Comparison of ENCODE assay signal across 8 cellular contexts in the genomic region with DNA sequence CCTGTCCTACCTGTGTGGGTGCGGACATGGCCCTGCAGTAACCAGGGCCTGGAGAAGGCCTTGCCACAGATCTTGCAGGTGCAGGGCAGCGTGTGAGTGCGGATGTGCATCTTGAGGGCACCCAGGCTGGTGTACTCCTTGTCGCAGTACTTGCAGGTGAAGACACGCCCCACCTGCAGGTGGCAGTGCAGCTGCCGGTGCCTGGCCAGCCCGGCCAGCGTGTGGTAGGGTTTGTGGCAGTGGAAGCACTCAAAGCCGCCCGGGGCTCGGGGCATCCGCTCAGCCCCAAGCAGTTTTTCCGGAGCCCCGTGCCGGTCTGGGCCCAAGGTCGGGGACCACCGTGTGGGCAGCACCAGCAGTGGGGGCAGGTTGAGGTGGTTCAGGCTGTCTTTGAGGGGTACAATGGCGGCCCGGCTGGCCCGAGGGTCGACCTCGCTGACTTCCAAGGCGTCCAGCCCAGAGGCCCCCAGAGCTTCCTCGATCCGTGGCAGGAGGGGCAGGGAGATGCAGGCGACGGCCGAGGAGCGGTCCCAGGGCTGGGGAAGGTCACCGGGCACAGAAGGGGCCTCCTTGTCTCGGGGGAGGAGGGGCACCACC. TPM values are rescaled to one million over a fixed set of nuclear protein-coding genes. Genes with fewer than 3 reads are reported as not detected.
A peak's percentile ranks its signal among the peaks of the same experiment; 100 is the strongest.
DNase-seq lines count a peak whose midpoint lies in the region; ATAC-seq and TF ChIP-seq lines count a peak whose summit lies in the region.

No MANE protein-coding gene starts in this region.

- intact Hi-C loops in MCF 10A (cut with micrococcal nuclease) (no loop called here), breast epithelium (cut with DNase I; ENCODE audit: low total_unique reads) (no loop called here)

- BruUV-seq in MCF 10A (replicated peaks; lab: Mats Ljungman, UMichigan), result no TSS peak

- no peaks in the 10 kb centered on the region for H3K9me3 Mint-ChIP-seq in MCF 10A (ENCODE audit: unreplicated experiment)
- H3K9me3 Mint-ChIP-seq in neural crest cell, result no peaks in the 10 kb centered on the region

- no peak overlapping the region for H3K27ac Mint-ChIP-seq in MCF 10A (ENCODE audit: low read depth, unreplicated experiment)
- no peak overlapping the region for H3K27ac Mint-ChIP-seq in neural crest cell (ENCODE audit: unreplicated experiment)

- peaks cover 22% of the 10 kb centered on the region for H3K27me3 Mint-ChIP-seq in MCF 10A (ENCODE audit: insufficient read depth, unreplicated experiment)
- H3K27me3 Mint-ChIP-seq in neural crest cell (ENCODE audit: low read depth), result peaks cover 39% of the 10 kb centered on the region

- peaks cover 4 to 45% of the 10 kb centered on the region in 2 donors for H3K27me3 ChIP-seq in breast epithelium
- no peaks in the 10 kb centered on the region for H3K27me3 ChIP-seq in brain microvascular endothelial cell (replicated peaks)

- H3K4me3 Mint-ChIP-seq in MCF 10A (ENCODE audit: unreplicated experiment), result no peak overlapping the region
- no peak overlapping the region for H3K4me3 Mint-ChIP-seq in neural crest cell

- no peaks in the 10 kb centered on the region for H3K9me3 ChIP-seq in breast epithelium

- DNase-seq in MCF 10A (ENCODE audit: unreplicated experiment), result peak; percentile 34
- no peak for DNase-seq in breast epithelium (ENCODE audit: low spot score in 2 of 2)
- peak; percentile 2 for DNase-seq in NOMO-1 treated with dmso at 0.1 percent for 144 hours (lab: John Stamatoyannopoulos, UW; ENCODE audit: unreplicated experiment)
- DNase-seq in brain microvascular endothelial cell, result no peak
- no peak for DNase-seq in neural crest cell (ENCODE audit: low read depth, low spot score)

- in situ Hi-C loops in brain microvascular endothelial cell (cut with HindIII; ENCODE audit: low pct_ligation_motif_present, low sequenced_read_pairs), result loop anchor here (10.0 kb wide), 1 partner anchor 104 kb away; a partner anchor contains a TSS

- no peak for TF ChIP-seq POLR2A in breast epithelium (IDR thresholded peaks at IDR 0.05)

- POLR2A ChIA-PET in MCF 10A (lab: Yijun Ruan, JAX), result no interaction called here

- H3K36me3 Mint-ChIP-seq in MCF 10A (ENCODE audit: insufficient read depth, unreplicated experiment) (peaks cover 6% of the 10 kb centered on the region), neural crest cell (ENCODE audit: low read depth) (no peaks in the 10 kb centered on the region)

- CTCF ChIA-PET in MCF 10A (lab: Yijun Ruan, JAX), result no interaction called here

- TF ChIP-seq CTCF in MCF 10A (IDR thresholded peaks at IDR 0.05; ENCODE audit: unreplicated experiment) (peak; percentile 13), breast epithelium (IDR thresholded peaks at IDR 0.05) (no peak), brain microvascular endothelial cell (IDR thresholded peaks at IDR 0.05; ENCODE audit: low read depth, low read length, missing control alignments) (peak; percentile 51), neural crest cell (conservative IDR thresholded peaks at IDR 0.05) (peak; percentile 48)

- H3K36me3 ChIP-seq in breast epithelium (no peaks in the 10 kb centered on the region), brain microvascular endothelial cell (replicated peaks) (no peaks in the 10 kb centered on the region)

- H3K4me1 Mint-ChIP-seq in MCF 10A (ENCODE audit: insufficient read depth, unreplicated experiment) (no peaks in the 10 kb centered on the region), neural crest cell (peaks cover 7% of the 10 kb centered on the region)

- H3K4me3 ChIP-seq in breast epithelium (no peak overlapping the region), brain microvascular endothelial cell (ENCODE audit: low read depth, low read length) (no peak overlapping the region)

- H3K4me1 ChIP-seq in breast epithelium, result peaks cover 6% of the 10 kb centered on the region in 2 donors

- no peak for ATAC-seq in GM21528 (IDR thresholded peaks at IDR 0.05; ENCODE audit: low FRiP score, unreplicated experiment)
- ATAC-seq in HG03135 (IDR thresholded peaks at IDR 0.05; ENCODE audit: unreplicated experiment), result no peak
- no peak for ATAC-seq in GM21390 (IDR thresholded peaks at IDR 0.05; ENCODE audit: unreplicated experiment)

- H3K27ac ChIP-seq in breast epithelium (no peak overlapping the region), brain microvascular endothelial cell (no peak overlapping the region)

RNA-seq across cellular contexts. Expression of a gene that starts 5.1 kb away (rescaled TPM):
- total RNA-seq in MCF 10A (2022) (not detected in 2 replicates), breast epithelium (under 1 TPM; 0.66 to 0.96 (median 0.73) TPM), neural crest cell (not detected in 2 replicates)

RNA-seq across cellular contexts. Expression of a gene that starts 18.3 kb away (rescaled TPM):
- total RNA-seq in MCF 10A (2022) (30.3 and 32.4 TPM in 2 replicates), breast epithelium (10 to 100 TPM; 17.4 to 21.3 (median 19.0) TPM), neural crest cell (171 and 196 TPM in 2 replicates)

RNA-seq across cellular contexts. Expression of a gene that starts 25.0 kb away (rescaled TPM):
- 17.5 and 18.5 TPM in 2 replicates for total RNA-seq in MCF 10A (2022)
- 10 to 100 TPM; 19.2 to 22.0 (median 21.9) TPM for total RNA-seq in breast epithelium
- total RNA-seq in neural crest cell, result 30.7 and 31.3 TPM in 2 replicates

RNA-seq across cellular contexts. Expression of a gene that starts 25.1 kb away (rescaled TPM):
- total RNA-seq in MCF 10A (2022) (26.9 and 40.8 TPM in 2 replicates), breast epithelium (1 to 10 TPM; 7.3 to 8.2 (median 7.8) TPM), neural crest cell (27.4 and 32.1 TPM in 2 replicates)

RNA-seq across cellular contexts. Expression of a gene that starts 30.3 kb away (rescaled TPM):
- total RNA-seq in MCF 10A (2022) (0.54 and 0.84 TPM in 2 replicates), breast epithelium (100 to 1,000 TPM; 138 to 194 (median 180) TPM), neural crest cell (22.0 and 22.3 TPM in 2 replicates)

Comparison
In these comparisons a context has a peak if more than half of its experiments do, and no peak if none do; other contexts are left out.
1. DNase-seq: peak in MCF 10A (single experiment) and NOMO-1 treated with dmso at 0.1 percent for 144 hours (single experiment); none in breast epithelium (0 of 2), brain microvascular endothelial cell (single experiment) and neural crest cell (single experiment).
2. CTCF ChIP-seq: peak in MCF 10A (single experiment), brain microvascular endothelial cell (single experiment) and neural crest cell (single experiment); none in breast epithelium (0 of 3).